In the genomic region with DNA sequence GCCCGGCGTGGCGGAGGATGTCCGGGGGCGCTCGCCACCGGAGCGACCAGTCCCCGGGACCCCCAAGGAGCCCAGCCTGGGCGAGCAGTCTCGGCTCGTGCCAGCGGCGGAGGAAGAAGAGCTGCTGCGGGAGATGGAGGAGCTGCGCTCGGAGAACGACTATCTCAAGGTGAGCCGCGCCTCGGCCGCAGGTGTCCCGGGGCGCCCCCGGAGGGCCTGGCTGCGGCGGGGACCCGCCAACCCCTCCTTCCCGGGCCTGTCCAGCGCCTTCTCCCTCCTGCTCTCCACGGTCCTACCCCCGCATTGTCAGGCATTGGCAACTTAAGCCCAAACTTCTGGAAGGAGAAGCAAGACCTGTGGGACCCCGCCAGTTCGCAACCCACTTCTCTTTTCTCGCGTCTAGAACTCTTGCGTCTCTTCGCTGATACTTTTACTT, we compare ENCODE assay signal across 8 cellular contexts. TPM values are rescaled to one million over a fixed set of nuclear protein-coding genes. Genes with fewer than 3 reads are reported as not detected.
DNase-seq lines count a peak whose midpoint lies in the region; ATAC-seq, FAIRE-seq and TF ChIP-seq lines count a peak whose summit lies in the region.

No MANE protein-coding gene starts in this region.

- TF ChIP-seq CTCF in astrocyte of the cerebellum (IDR thresholded peaks at IDR 0.05; ENCODE audit: low read depth, low read length, missing control alignments), result no peak
- no peak for TF ChIP-seq CTCF in lung (IDR thresholded peaks at IDR 0.05; ENCODE audit: control extremely low read depth, extremely low read depth)
- TF ChIP-seq CTCF in upper lobe of left lung (IDR thresholded peaks at IDR 0.05), result no peak

- in situ Hi-C loops in KBM-7 (cut with MboI; ENCODE audit: low pct_unique_long_range_greater_than_20kb, low sequenced_read_pairs), result no loop called here
- in situ Hi-C loops in astrocyte of the cerebellum (cut with HindIII; ENCODE audit: low sequenced_read_pairs), result no loop called here

- H3K27me3 Mint-ChIP-seq in CD4-positive, CD25-positive, alpha-beta regulatory T cell, result peaks cover 64% of the 10 kb centered on the region

- TF ChIP-seq EP300 in upper lobe of left lung (IDR thresholded peaks at IDR 0.05), result no peak

- WGBS in lung, 2 donors, result 1 to 2% methylated on average over 29 to 38 of the region's 38 CpGs
- WGBS in upper lobe of left lung, 2 donors, result 6 to 11% methylated on average over 6 to 23 of the region's 38 CpGs

- TF ChIP-seq POLR2A in upper lobe of left lung (IDR thresholded peaks at IDR 0.05), result no peak

- H3K4me1 ChIP-seq in CD4-positive, CD25-positive, alpha-beta regulatory T cell (ENCODE audit: control insufficient read depth, insufficient read depth, low read length, poor library complexity, severe bottlenecking), result peaks cover 18% of the 10 kb centered on the region
- H3K4me1 ChIP-seq in lung (ENCODE audit: control insufficient read depth in 2 of 2, insufficient read depth in 2 of 2, low read length in 2 of 2) (peaks cover 0 to 12% of the 10 kb centered on the region in 2 donors), upper lobe of left lung (peaks cover 23 to 28% (median 26%) of the 10 kb centered on the region in 4 donors)

- H3K4me3 ChIP-seq in CD4-positive, CD25-positive, alpha-beta regulatory T cell (ENCODE audit: low read depth, low read length), result no peak overlapping the region
- H3K4me3 ChIP-seq in astrocyte of the cerebellum (ENCODE audit: low read depth, low read length) (peak overlapping the region; percentile 63), lung (peak overlapping the region; percentile 50), upper lobe of left lung (peak overlapping the region in 3 of 4 donors; percentile 71 to 96 (median 78))

- peaks cover 22% of the 10 kb centered on the region for H3K27me3 ChIP-seq in CD4-positive, CD25-positive, alpha-beta regulatory T cell (ENCODE audit: control insufficient read depth, insufficient read depth, low read length)
- no peaks in the 10 kb centered on the region for H3K27me3 ChIP-seq in lung (ENCODE audit: control insufficient read depth, insufficient read depth)
- peaks cover 0 to 13% (median 10%) of the 10 kb centered on the region in 4 donors for H3K27me3 ChIP-seq in upper lobe of left lung

- DNase-seq in CD4-positive, CD25-positive, alpha-beta regulatory T cell, result no peak
- peak; percentile 43 for DNase-seq in KBM-7
- no peak for DNase-seq in astrocyte of the cerebellum (ENCODE audit: low read depth)
- DNase-seq in lung (ENCODE audit: low spot score), result no peak
- DNase-seq in upper lobe of left lung, result peak in 1 of 2 donors; percentile 85
- DNase-seq in GM19239 (ENCODE audit: insufficient read length, low spot score), result no peak

- H3K36me3 Mint-ChIP-seq in CD4-positive, CD25-positive, alpha-beta regulatory T cell, result no peaks in the 10 kb centered on the region

- FAIRE-seq in GM19239 (lab: Jason Lieb, UNC), result no peak

- ATAC-seq in CD4-positive, CD25-positive, alpha-beta regulatory T cell (ENCODE audit: low read depth in 2 of 2), result no peak
- ATAC-seq in lung (ENCODE audit: insufficient read depth, low FRiP score) (no peak), upper lobe of left lung (ENCODE audit: low FRiP score in 2 of 2) (no peak), HG03175 (IDR thresholded peaks at IDR 0.05; ENCODE audit: unreplicated experiment) (no peak), GM21717 (IDR thresholded peaks at IDR 0.05; ENCODE audit: unreplicated experiment) (no peak)

- peaks cover 0 to 27% (median 8%) of the 10 kb centered on the region in 4 donors for H3K4me1 Mint-ChIP-seq in CD4-positive, CD25-positive, alpha-beta regulatory T cell

- no peaks in the 10 kb centered on the region for H3K9me3 Mint-ChIP-seq in CD4-positive, CD25-positive, alpha-beta regulatory T cell

- peak overlapping the region; percentile 89 to 95 (median 91) for H3K4me3 Mint-ChIP-seq in CD4-positive, CD25-positive, alpha-beta regulatory T cell

- no peak overlapping the region for H3K27ac Mint-ChIP-seq in CD4-positive, CD25-positive, alpha-beta regulatory T cell

- H3K36me3 ChIP-seq in CD4-positive, CD25-positive, alpha-beta regulatory T cell (ENCODE audit: control insufficient read depth, insufficient read depth, low read length), result no peaks in the 10 kb centered on the region
- H3K36me3 ChIP-seq in lung (ENCODE audit: control insufficient read depth in 2 of 2, insufficient read depth in 2 of 2, low read length in 2 of 2), result no peaks in the 10 kb centered on the region
- H3K36me3 ChIP-seq in upper lobe of left lung, result no peaks in the 10 kb centered on the region

- no peak overlapping the region for H3K27ac ChIP-seq in CD4-positive, CD25-positive, alpha-beta regulatory T cell (ENCODE audit: insufficient read depth, low read length, poor library complexity, severe bottlenecking)
- H3K27ac ChIP-seq in lung (ENCODE audit: low read depth in 1 of 2, low read length in 1 of 2) (no peak overlapping the region), upper lobe of left lung (peak overlapping the region in 1 of 4 donors; percentile 86)

- no peaks in the 10 kb centered on the region for H3K9me3 ChIP-seq in CD4-positive, CD25-positive, alpha-beta regulatory T cell (ENCODE audit: control insufficient read depth in 2 of 2, low read length in 2 of 2)
- H3K9me3 ChIP-seq in lung (ENCODE audit: control insufficient read depth in 2 of 2, insufficient read depth in 1 of 2, low read length in 1 of 2) (no peaks in the 10 kb centered on the region), upper lobe of left lung (no peaks in the 10 kb centered on the region)

RNA-seq across cellular contexts. Expression of gene MTCL1, which starts 1.2 kb away (rescaled TPM):
- total RNA-seq in CD4-positive, CD25-positive, alpha-beta regulatory T cell, result 0.20 TPM
- not detected for polyA plus RNA-seq in CD4-positive, CD25-positive, alpha-beta regulatory T cell
- 10 to 100 TPM in 1 of 2 donors, 1 to 10 TPM in 1; 4.1 to 12.4 TPM for total RNA-seq in lung
- polyA plus RNA-seq in lung, result 1 to 10 TPM; 1.3 to 3.2 TPM
- total RNA-seq in upper lobe of left lung, result 10 to 100 TPM in 2 of 6 donors, 1 to 10 TPM in 4; 4.5 to 17.9 (median 8.1) TPM
